ENCODE assay signal across 1 cellular context in the genomic region with DNA sequence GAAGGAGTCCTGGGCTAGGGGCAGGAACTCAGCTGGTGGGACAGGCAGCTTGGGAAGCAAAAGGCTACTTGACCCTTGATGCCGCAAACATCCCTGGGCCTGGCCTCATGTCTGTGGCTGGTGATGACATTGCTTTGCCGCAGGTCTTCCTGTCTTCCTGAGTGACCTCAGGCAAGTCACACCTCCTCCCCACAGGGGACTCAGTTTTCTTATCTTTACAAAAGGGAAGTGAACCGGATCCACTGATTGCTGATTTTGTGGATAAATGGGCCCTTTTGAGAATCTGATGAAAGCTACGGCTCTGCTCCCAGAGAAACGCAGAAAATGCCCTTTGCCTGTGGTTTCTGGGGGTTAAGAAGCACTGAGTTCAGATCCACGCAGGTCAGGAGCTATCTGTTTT.
TF ChIP-seq lines count a peak whose summit lies in the region.

No MANE protein-coding gene starts in this region.

TF ChIP-seq in K562, 482 proteins besides CTCF, POLR2A, EP300 and RAD21 (continued from another document and continues in another):
- TF ChIP-seq BHLHE40 (IDR thresholded peaks at IDR 0.05; ENCODE audit: low read length) = peak; percentile 46; the same call in 1 of the 2 replicates
- TF ChIP-seq GATAD2A (IDR thresholded peaks at IDR 0.05) = no peak
- no peak for TF ChIP-seq ZNF507 (tag; conservative IDR thresholded peaks at IDR 0.05)
- no peak for TF ChIP-seq ZNF217 (CRISPR knock-in tag; IDR thresholded peaks at IDR 0.05)
- no peak for TF ChIP-seq ZNF668 (CRISPR knock-in tag; IDR thresholded peaks at IDR 0.05)
- TF ChIP-seq DPF2 (IDR thresholded peaks at IDR 0.05) = peak; percentile 61
- TF ChIP-seq MIER1 (IDR thresholded peaks at IDR 0.05; ENCODE audit: low read depth) = no peak
- TF ChIP-seq C11orf30 (IDR thresholded peaks at IDR 0.05; ENCODE audit: low read depth) = no peak
- TF ChIP-seq ZNF354B (CRISPR knock-in tag; IDR thresholded peaks at IDR 0.05) = no peak
- TF ChIP-seq ZFPM2 (CRISPR knock-in tag; IDR thresholded peaks at IDR 0.05) = no peak
- TF ChIP-seq, protein P1, sequence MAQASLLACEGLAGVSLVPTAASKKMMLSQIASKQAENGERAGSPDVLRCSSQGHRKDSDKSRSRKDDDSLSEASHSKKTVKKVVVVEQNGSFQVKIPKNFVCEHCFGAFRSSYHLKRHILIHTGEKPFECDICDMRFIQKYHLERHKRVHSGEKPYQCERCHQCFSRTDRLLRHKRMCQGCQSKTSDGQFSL (CRISPR knock-in tag; IDR thresholded peaks at IDR 0.05) = no peak
- TF ChIP-seq, protein P1 (tag; IDR thresholded peaks at IDR 0.05) = no peak
- TF ChIP-seq CBX2 (IDR thresholded peaks at IDR 0.05; ENCODE audit: insufficient read depth, low read length, poor library complexity, severe bottlenecking) = no peak
- TF ChIP-seq MTF1 (CRISPR knock-in tag; IDR thresholded peaks at IDR 0.05; ENCODE audit: borderline replicate concordance) = no peak
- TF ChIP-seq SMAD4 (CRISPR knock-in tag; conservative IDR thresholded peaks at IDR 0.05) = peak; percentile 88
- no peak for TF ChIP-seq HMG20A (CRISPR knock-in tag; conservative IDR thresholded peaks at IDR 0.05)
- peak; percentile 64; the same call in 1 of the 2 replicates for TF ChIP-seq RNF2 (IDR thresholded peaks at IDR 0.05)
- no peak for TF ChIP-seq FIP1L1 (IDR thresholded peaks at IDR 0.05; ENCODE audit: low read depth, low read length, poor library complexity, severe bottlenecking)
- TF ChIP-seq, protein P2, sequence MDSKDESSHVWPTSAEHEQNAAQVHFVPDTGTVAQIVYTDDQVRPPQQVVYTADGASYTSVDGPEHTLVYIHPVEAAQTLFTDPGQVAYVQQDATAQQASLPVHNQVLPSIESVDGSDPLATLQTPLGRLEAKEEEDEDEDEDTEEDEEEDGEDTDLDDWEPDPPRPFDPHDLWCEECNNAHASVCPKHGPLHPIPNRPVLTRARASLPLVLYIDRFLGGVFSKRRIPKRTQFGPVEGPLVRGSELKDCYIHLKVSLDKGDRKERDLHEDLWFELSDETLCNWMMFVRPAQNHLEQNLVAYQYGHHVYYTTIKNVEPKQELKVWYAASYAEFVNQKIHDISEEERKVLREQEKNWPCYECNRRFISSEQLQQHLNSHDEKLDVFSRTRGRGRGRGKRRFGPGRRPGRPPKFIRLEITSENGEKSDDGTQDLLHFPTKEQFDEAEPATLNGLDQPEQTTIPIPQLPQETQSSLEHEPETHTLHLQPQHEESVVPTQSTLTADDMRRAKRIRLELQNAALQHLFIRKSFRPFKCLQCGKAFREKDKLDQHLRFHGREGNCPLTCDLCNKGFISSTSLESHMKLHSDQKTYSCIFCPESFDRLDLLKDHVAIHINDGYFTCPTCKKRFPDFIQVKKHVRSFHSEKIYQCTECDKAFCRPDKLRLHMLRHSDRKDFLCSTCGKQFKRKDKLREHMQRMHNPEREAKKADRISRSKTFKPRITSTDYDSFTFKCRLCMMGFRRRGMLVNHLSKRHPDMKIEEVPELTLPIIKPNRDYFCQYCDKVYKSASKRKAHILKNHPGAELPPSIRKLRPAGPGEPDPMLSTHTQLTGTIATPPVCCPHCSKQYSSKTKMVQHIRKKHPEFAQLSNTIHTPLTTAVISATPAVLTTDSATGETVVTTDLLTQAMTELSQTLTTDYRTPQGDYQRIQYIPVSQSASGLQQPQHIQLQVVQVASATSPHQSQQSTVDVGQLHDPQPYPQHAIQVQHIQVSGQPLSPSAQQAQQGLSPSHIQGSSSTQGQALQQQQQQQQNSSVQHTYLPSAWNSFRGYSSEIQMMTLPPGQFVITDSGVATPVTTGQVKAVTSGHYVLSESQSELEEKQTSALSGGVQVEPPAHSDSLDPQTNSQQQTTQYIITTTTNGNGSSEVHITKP (IDR thresholded peaks at IDR 0.05; ENCODE audit: partially characterized antibody) = no peak
- no peak for TF ChIP-seq ZFX (CRISPR knock-in tag; IDR thresholded peaks at IDR 0.05)
- TF ChIP-seq ZNF23 (CRISPR knock-in tag; IDR thresholded peaks at IDR 0.05) = no peak
- TF ChIP-seq ESRRA (IDR thresholded peaks at IDR 0.05; ENCODE audit: borderline replicate concordance, low read depth) = peak; percentile 88; the same call in 1 of the 2 replicates
- no peak for TF ChIP-seq MYBL2 (IDR thresholded peaks at IDR 0.05; ENCODE audit: low read depth)
- no peak for TF ChIP-seq MYBL2 (CRISPR knock-in tag; IDR thresholded peaks at IDR 0.05; ENCODE audit: borderline replicate concordance)
- no peak for TF ChIP-seq SRSF1 (IDR thresholded peaks at IDR 0.05; ENCODE audit: low read depth, low read length)
- TF ChIP-seq SRF (CRISPR knock-in tag; IDR thresholded peaks at IDR 0.05) = no peak
- TF ChIP-seq ZNF146 (CRISPR knock-in tag; IDR thresholded peaks at IDR 0.05; ENCODE audit: unreplicated experiment) = no peak
- TF ChIP-seq TEAD1 (CRISPR knock-in tag; IDR thresholded peaks at IDR 0.05) = no peak
- no peak for TF ChIP-seq ZNF586 (CRISPR knock-in tag; conservative IDR thresholded peaks at IDR 0.05)
- peak; percentile 84 for TF ChIP-seq ATF7 (IDR thresholded peaks at IDR 0.05)
- no peak for TF ChIP-seq ZNF695 (CRISPR knock-in tag; IDR thresholded peaks at IDR 0.05)
- no peak for TF ChIP-seq PTRF (tag; IDR thresholded peaks at IDR 0.05)
- TF ChIP-seq, protein P3, sequence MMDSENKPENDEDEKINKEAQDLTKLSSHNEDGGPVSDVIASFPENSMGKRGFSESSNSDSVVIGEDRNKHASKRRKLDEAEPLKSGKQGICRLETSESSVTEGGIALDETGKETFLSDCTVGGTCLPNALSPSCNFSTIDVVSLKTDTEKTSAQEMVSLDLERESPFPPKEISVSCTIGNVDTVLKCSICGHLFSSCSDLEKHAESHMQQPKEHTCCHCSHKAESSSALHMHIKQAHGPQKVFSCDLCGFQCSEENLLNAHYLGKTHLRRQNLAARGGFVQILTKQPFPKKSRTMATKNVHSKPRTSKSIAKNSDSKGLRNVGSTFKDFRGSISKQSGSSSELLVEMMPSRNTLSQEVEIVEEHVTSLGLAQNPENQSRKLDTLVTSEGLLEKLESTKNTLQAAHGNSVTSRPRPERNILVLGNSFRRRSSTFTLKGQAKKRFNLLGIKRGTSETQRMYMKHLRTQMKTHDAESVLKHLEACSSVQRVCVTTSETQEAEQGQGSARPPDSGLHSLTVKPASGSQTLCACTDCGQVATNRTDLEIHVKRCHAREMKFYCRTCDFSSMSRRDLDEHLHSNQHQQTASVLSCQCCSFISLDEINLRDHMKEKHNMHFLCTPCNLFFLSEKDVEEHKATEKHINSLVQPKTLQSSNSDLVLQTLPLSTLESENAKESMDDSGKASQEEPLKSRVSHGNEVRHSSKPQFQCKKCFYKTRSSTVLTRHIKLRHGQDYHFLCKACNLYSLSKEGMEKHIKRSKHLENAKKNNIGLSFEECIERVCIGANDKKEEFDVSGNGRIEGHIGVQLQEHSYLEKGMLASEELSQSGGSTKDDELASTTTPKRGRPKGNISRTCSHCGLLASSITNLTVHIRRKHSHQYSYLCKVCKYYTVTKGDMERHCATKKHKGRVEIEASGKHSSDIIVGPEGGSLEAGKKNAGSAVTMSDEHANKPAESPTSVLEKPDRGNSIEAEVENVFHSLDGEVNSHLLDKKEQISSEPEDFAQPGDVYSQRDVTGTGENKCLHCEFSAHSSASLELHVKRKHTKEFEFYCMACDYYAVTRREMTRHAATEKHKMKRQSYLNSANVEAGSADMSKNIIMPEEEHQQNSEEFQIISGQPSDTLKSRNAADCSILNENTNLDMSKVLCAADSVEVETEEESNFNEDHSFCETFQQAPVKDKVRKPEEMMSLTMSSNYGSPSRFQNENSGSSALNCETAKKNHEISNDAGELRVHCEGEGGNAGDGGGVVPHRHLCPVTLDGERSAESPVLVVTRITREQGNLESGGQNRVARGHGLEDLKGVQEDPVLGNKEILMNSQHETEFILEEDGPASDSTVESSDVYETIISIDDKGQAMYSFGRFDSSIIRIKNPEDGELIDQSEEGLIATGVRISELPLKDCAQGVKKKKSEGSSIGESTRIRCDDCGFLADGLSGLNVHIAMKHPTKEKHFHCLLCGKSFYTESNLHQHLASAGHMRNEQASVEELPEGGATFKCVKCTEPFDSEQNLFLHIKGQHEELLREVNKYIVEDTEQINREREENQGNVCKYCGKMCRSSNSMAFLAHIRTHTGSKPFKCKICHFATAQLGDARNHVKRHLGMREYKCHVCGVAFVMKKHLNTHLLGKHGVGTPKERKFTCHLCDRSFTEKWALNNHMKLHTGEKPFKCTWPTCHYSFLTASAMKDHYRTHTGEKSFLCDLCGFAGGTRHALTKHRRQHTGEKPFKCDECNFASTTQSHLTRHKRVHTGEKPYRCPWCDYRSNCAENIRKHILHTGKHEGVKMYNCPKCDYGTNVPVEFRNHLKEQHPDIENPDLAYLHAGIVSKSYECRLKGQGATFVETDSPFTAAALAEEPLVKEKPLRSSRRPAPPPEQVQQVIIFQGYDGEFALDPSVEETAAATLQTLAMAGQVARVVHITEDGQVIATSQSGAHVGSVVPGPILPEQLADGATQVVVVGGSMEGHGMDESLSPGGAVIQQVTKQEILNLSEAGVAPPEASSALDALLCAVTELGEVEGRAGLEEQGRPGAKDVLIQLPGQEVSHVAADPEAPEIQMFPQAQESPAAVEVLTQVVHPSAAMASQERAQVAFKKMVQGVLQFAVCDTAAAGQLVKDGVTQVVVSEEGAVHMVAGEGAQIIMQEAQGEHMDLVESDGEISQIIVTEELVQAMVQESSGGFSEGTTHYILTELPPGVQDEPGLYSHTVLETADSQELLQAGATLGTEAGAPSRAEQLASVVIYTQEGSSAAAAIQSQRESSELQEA (IDR thresholded peaks at IDR 0.05; ENCODE audit: low read depth) = no peak
- TF ChIP-seq, protein P4, sequence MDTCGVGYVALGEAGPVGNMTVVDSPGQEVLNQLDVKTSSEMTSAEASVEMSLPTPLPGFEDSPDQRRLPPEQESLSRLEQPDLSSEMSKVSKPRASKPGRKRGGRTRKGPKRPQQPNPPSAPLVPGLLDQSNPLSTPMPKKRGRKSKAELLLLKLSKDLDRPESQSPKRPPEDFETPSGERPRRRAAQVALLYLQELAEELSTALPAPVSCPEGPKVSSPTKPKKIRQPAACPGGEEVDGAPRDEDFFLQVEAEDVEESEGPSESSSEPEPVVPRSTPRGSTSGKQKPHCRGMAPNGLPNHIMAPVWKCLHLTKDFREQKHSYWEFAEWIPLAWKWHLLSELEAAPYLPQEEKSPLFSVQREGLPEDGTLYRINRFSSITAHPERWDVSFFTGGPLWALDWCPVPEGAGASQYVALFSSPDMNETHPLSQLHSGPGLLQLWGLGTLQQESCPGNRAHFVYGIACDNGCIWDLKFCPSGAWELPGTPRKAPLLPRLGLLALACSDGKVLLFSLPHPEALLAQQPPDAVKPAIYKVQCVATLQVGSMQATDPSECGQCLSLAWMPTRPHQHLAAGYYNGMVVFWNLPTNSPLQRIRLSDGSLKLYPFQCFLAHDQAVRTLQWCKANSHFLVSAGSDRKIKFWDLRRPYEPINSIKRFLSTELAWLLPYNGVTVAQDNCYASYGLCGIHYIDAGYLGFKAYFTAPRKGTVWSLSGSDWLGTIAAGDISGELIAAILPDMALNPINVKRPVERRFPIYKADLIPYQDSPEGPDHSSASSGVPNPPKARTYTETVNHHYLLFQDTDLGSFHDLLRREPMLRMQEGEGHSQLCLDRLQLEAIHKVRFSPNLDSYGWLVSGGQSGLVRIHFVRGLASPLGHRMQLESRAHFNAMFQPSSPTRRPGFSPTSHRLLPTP (IDR thresholded peaks at IDR 0.05; ENCODE audit: borderline replicate concordance, extremely low read depth, insufficient read length) = no peak
- TF ChIP-seq, protein P5, sequence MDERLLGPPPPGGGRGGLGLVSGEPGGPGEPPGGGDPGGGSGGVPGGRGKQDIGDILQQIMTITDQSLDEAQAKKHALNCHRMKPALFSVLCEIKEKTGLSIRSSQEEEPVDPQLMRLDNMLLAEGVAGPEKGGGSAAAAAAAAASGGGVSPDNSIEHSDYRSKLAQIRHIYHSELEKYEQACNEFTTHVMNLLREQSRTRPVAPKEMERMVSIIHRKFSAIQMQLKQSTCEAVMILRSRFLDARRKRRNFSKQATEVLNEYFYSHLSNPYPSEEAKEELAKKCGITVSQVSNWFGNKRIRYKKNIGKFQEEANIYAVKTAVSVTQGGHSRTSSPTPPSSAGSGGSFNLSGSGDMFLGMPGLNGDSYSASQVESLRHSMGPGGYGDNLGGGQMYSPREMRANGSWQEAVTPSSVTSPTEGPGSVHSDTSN (CRISPR knock-in tag; IDR thresholded peaks at IDR 0.05; ENCODE audit: low read depth) = no peak
- TF ChIP-seq, protein P5 (tag; conservative IDR thresholded peaks at IDR 0.05; ENCODE audit: low read depth) = no peak
- no peak for TF ChIP-seq THRAP3 (IDR thresholded peaks at IDR 0.05; ENCODE audit: borderline replicate concordance)
- TF ChIP-seq, protein P6, sequence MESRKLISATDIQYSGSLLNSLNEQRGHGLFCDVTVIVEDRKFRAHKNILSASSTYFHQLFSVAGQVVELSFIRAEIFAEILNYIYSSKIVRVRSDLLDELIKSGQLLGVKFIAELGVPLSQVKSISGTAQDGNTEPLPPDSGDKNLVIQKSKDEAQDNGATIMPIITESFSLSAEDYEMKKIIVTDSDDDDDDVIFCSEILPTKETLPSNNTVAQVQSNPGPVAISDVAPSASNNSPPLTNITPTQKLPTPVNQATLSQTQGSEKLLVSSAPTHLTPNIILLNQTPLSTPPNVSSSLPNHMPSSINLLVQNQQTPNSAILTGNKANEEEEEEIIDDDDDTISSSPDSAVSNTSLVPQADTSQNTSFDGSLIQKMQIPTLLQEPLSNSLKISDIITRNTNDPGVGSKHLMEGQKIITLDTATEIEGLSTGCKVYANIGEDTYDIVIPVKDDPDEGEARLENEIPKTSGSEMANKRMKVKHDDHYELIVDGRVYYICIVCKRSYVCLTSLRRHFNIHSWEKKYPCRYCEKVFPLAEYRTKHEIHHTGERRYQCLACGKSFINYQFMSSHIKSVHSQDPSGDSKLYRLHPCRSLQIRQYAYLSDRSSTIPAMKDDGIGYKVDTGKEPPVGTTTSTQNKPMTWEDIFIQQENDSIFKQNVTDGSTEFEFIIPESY (CRISPR knock-in tag; IDR thresholded peaks at IDR 0.05) = no peak
- TF ChIP-seq HMG20B (CRISPR knock-in tag; IDR thresholded peaks at IDR 0.05) = no peak
- TF ChIP-seq L3MBTL2 (IDR thresholded peaks at IDR 0.05) = peak; percentile 55; the same call in 1 of the 2 replicates
